Comparison of ENCODE assay signal across 8 cellular contexts in the genomic region with DNA sequence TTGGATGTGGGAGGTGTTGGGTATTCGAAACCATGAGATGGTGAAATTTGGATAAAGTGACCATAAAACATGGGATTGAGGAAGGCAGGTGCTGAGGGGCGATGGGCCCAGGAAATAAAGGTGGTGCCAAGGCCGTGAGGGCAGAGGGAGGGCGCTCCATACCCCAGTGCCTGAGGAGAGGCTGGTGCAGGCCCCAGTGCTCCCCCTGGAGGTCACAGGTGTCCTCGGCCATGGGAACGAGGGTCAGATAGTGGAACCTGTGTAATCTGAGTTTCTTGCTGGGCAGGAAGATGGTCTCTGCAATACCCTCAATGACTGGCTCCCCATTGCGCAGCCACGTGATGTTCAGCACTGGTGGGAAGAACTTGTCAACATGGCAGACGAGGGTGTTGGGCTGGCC. TPM values are rescaled to one million over a fixed set of nuclear protein-coding genes. Genes with fewer than 3 reads are reported as not detected.
DNase-seq lines count a peak whose midpoint lies in the region; ATAC-seq and TF ChIP-seq lines count a peak whose summit lies in the region.

No MANE protein-coding gene starts in this region.

- no peak overlapping the region for H2AFZ ChIP-seq in Karpas-422 (ENCODE audit: low read length)

- DNase-seq in AML-193 (lab: John Stamatoyannopoulos, UW), result peak; percentile 17 to 44
- DNase-seq in Karpas-422, result peak; percentile 89
- peak; percentile 48 for DNase-seq in activated T-cell treated with anti-CD3 and anti-CD28 coated beads for 1 hour (ENCODE audit: low read depth)
- DNase-seq in stimulated activated CD4-positive, alpha-beta T cell treated with anti-CD3 and anti-CD28 coated beads, Interleukin-4, amount 100 ng/mL, for 24 hours, result peak; percentile 61
- no peak for DNase-seq in retina

- no peaks in the 10 kb centered on the region for H4K20me1 ChIP-seq in Karpas-422 (ENCODE audit: insufficient read depth, low read depth, low read length)

- peak; percentile 60 for ATAC-seq in gastroesophageal sphincter
- ATAC-seq in HG03280 (IDR thresholded peaks at IDR 0.05; ENCODE audit: unreplicated experiment), result no peak
- ATAC-seq in HG02759 (IDR thresholded peaks at IDR 0.05; ENCODE audit: unreplicated experiment), result no peak

- H3K27ac ChIP-seq in Karpas-422 (ENCODE audit: low read length) (no peak overlapping the region), gastroesophageal sphincter (no peak overlapping the region)

- TF ChIP-seq CTCF in gastroesophageal sphincter (IDR thresholded peaks at IDR 0.05), result peak in 2 of 4 experiments; percentile 37 to 54

- H3K79me2 ChIP-seq in Karpas-422 (ENCODE audit: low read length), result no peaks in the 10 kb centered on the region

- no peak overlapping the region for H3K4me3 ChIP-seq in Karpas-422 (ENCODE audit: low read length)
- no peak overlapping the region for H3K4me3 ChIP-seq in gastroesophageal sphincter

- no peak overlapping the region for H3K4me2 ChIP-seq in Karpas-422 (ENCODE audit: low read depth, low read length, poor library complexity, severe bottlenecking)

- TF ChIP-seq POLR2A in gastroesophageal sphincter (IDR thresholded peaks at IDR 0.05), result no peak

- peaks cover under 1% of the 10 kb centered on the region; the same call in 1 of the 2 replicates for H3K36me3 ChIP-seq in Karpas-422 (ENCODE audit: insufficient read depth, low read length)
- peaks cover 0 to 7% of the 10 kb centered on the region in 2 donors for H3K36me3 ChIP-seq in gastroesophageal sphincter

- no peak for TF ChIP-seq EP300 in gastroesophageal sphincter (IDR thresholded peaks at IDR 0.05)

- WGBS in gastroesophageal sphincter (ENCODE audit: low coverage in 1 of 2), 2 donors, result 21 to 55% methylated on average over 5 to 7 of the region's 9 CpGs

- H3K9ac ChIP-seq in Karpas-422 (ENCODE audit: low read length), result no peak overlapping the region

- no peaks in the 10 kb centered on the region for H3K9me2 ChIP-seq in Karpas-422 (replicated peaks; ENCODE audit: insufficient read depth, low read length)

- no peaks in the 10 kb centered on the region for H3K27me3 ChIP-seq in Karpas-422 (ENCODE audit: low read length)
- H3K27me3 ChIP-seq in gastroesophageal sphincter, result peaks cover 34% of the 10 kb centered on the region

- H3K9me3 ChIP-seq in Karpas-422 (ENCODE audit: low read length) (no peaks in the 10 kb centered on the region), gastroesophageal sphincter (no peaks in the 10 kb centered on the region)

- H3K4me1 ChIP-seq in Karpas-422 (ENCODE audit: low read length), result no peaks in the 10 kb centered on the region
- H3K4me1 ChIP-seq in gastroesophageal sphincter, result no peaks in the 10 kb centered on the region

RNA-seq across cellular contexts. Expression of a gene that starts 16.2 kb away (rescaled TPM):
- 236 and 601 TPM in 2 replicates for total RNA-seq in Karpas-422 (2014; rRNA removed; shearing (Covaris generic); ENCODE audit: low replicate concordance)
- total RNA-seq in gastroesophageal sphincter, result 10 to 100 TPM; 32.1 to 86.3 (median 66.9) TPM

RNA-seq across cellular contexts. Expression of a gene that starts 18.5 kb away (rescaled TPM):
- 571 and 780 TPM in 2 replicates for total RNA-seq in Karpas-422 (2014; rRNA removed; shearing (Covaris generic); ENCODE audit: low replicate concordance)
- 100 to 1,000 TPM in 1 of 4 donors, 10 to 100 TPM in 3; 20.2 to 125 (median 45.4) TPM for total RNA-seq in gastroesophageal sphincter
